Comparison of ENCODE assay signal across 20 cellular contexts in the genomic region with DNA sequence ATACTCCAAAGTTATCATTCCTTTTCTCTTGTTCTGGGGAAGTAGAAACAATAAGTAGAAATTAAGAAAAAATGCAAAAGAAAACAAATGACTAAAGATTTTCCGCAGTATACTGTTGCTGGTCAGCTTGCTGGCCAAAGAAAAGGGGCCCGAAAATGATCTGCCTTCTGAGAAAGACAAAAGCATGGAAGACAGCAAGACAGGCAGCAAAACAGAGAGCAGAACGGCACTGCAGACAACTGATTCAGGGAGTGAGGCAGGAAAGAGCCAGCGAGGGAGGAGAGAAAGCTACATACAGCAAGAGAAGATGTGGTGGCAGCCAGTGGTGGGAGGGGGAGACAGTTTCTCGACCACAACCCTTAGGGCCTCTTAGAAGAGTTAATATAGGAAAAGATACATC. TPM values are rescaled to one million over a fixed set of nuclear protein-coding genes. Genes with fewer than 3 reads are reported as not detected.
DNase-seq lines count a peak whose midpoint lies in the region; ATAC-seq, FAIRE-seq and TF ChIP-seq lines count a peak whose summit lies in the region.
"Had no signal": no experiment of that assay in that cellular context is flagged by ENCODE, and none has a peak within 500 bp of the region (broad histone marks: within the 10 kb centered on the region; RNA-seq: fewer than 3 reads in every experiment).

No MANE protein-coding gene starts in this region.

- 0 out of 2 replicates have a peak, but pooled peaks cover 3% of the 10 kb centered on the region for H3K4me1 ChIP-seq in HEK293 (ENCODE audit: control insufficient read depth, insufficient read depth, low read length)
- peaks cover 5% of the 10 kb centered on the region for H3K4me1 ChIP-seq in osteoblast (ENCODE audit: insufficient read depth, low read length)
- H3K4me1 ChIP-seq in pancreas: peaks cover 0 to 5% (median 4%) of the 10 kb centered on the region in 3 donors
- H3K4me1 ChIP-seq in Caco-2: peaks cover 38% of the 10 kb centered on the region

- H3K27me3 ChIP-seq in osteoblast (ENCODE audit: insufficient read depth, low read length): no peaks in the 10 kb centered on the region
- H3K27me3 ChIP-seq in pancreas: no peaks in the 10 kb centered on the region
- no peaks in the 10 kb centered on the region for H3K27me3 ChIP-seq in Caco-2 (replicated peaks; ENCODE audit: control insufficient read depth, insufficient read depth, low read length)
- H3K27me3 ChIP-seq: Peyer's patch had no signal

- no peak overlapping the region for H3K4me2 ChIP-seq in osteoblast (ENCODE audit: insufficient read depth, low read length)

- H3K27ac ChIP-seq in HEK293 (ENCODE audit: extremely low read depth, low read depth, low read length) (no peak overlapping the region), osteoblast (ENCODE audit: low read depth, low read length) (no peak overlapping the region), pancreas (no peak overlapping the region)
- H3K27ac ChIP-seq: Peyer's patch had no signal

- no peaks in the 10 kb centered on the region for H3K27me3 Mint-ChIP-seq in activated CD8-positive, alpha-beta T cell treated with anti-CD3 and anti-CD28 coated beads for 36 hours
- no peaks in the 10 kb centered on the region for H3K27me3 Mint-ChIP-seq in activated CD8-positive, alpha-beta T cell treated with anti-CD3 and anti-CD28 coated beads, Interleukin-2, amount 10 ng/mL, durations not matched to agents 7 days and 5 days (ENCODE audit: low read depth)
- H3K27me3 Mint-ChIP-seq in Caco-2 (ENCODE audit: insufficient read depth, unreplicated experiment): no peaks in the 10 kb centered on the region

- no peak for TF ChIP-seq CTCF in activated CD8-positive, alpha-beta T cell treated with anti-CD3 and anti-CD28 coated beads for 36 hours (IDR thresholded peaks at IDR 0.05)
- TF ChIP-seq CTCF in HEK293 (tag by site-specific recombination; IDR thresholded peaks at IDR 0.05) (no peak), osteoblast (IDR thresholded peaks at IDR 0.05; ENCODE audit: extremely low read depth, low read depth, low read length) (no peak), pancreas (IDR thresholded peaks at IDR 0.05) (no peak), Caco-2 (IDR thresholded peaks at IDR 0.05; ENCODE audit: insufficient read depth in 1 of 2, low read depth in 1 of 2, low read length in 1 of 2, severe bottlenecking in 1 of 2, unreplicated experiment in 1 of 2) (no peak)

- no TSS peak for BruUV-seq in Caco-2 (replicated peaks; lab: Mats Ljungman, UMichigan)

- intact Hi-C loops in activated CD8-positive, alpha-beta T cell treated with anti-CD3 and anti-CD28 coated beads for 36 hours (cut with micrococcal nuclease): no loop called here
- intact Hi-C loops in pancreas (cut with DNase I) (no loop called here), Caco-2 (cut with micrococcal nuclease; ENCODE audit: unreplicated experiment) (no loop called here)

- no peaks in the 10 kb centered on the region for H3K9me3 Mint-ChIP-seq in activated CD8-positive, alpha-beta T cell treated with anti-CD3 and anti-CD28 coated beads for 36 hours
- no peaks in the 10 kb centered on the region for H3K9me3 Mint-ChIP-seq in activated CD8-positive, alpha-beta T cell treated with anti-CD3 and anti-CD28 coated beads, Interleukin-2, amount 10 ng/mL, durations not matched to agents 7 days and 5 days (ENCODE audit: insufficient read depth)
- no peaks in the 10 kb centered on the region for H3K9me3 Mint-ChIP-seq in Caco-2 (ENCODE audit: unreplicated experiment)

- H3K4me3 ChIP-seq in HEK293 (ENCODE audit: low read depth, low read length): no peak overlapping the region
- no peak overlapping the region for H3K4me3 ChIP-seq in osteoblast (ENCODE audit: insufficient read depth, low read length)
- no peak overlapping the region for H3K4me3 ChIP-seq in pancreas
- H3K4me3 ChIP-seq in Caco-2 (ENCODE audit: low read depth, low read length): no peak overlapping the region
- H3K4me3 ChIP-seq: Peyer's patch had no signal

- no peaks in the 10 kb centered on the region for H4K20me1 ChIP-seq in osteoblast (ENCODE audit: insufficient read depth, low read length)

- H3K36me3 Mint-ChIP-seq in activated CD8-positive, alpha-beta T cell treated with anti-CD3 and anti-CD28 coated beads for 36 hours (ENCODE audit: low read depth): peaks cover 11% of the 10 kb centered on the region
- H3K36me3 Mint-ChIP-seq in activated CD8-positive, alpha-beta T cell treated with anti-CD3 and anti-CD28 coated beads, Interleukin-2, amount 10 ng/mL, durations not matched to agents 7 days and 5 days (ENCODE audit: low read depth): peaks cover 9% of the 10 kb centered on the region
- no peaks in the 10 kb centered on the region for H3K36me3 Mint-ChIP-seq in Caco-2 (ENCODE audit: insufficient read depth, unreplicated experiment)
- H3K36me3 Mint-ChIP-seq: CD14-positive monocyte had no signal

- H3K9me3 ChIP-seq in HEK293 (ENCODE audit: control insufficient read depth, insufficient read depth, low read depth, low read length) (no peaks in the 10 kb centered on the region), osteoblast (ENCODE audit: low read depth, low read length) (no peaks in the 10 kb centered on the region), pancreas (no peaks in the 10 kb centered on the region), Caco-2 (no peaks in the 10 kb centered on the region)
- H3K9me3 ChIP-seq: Peyer's patch had no signal

- H3K36me3 ChIP-seq in HEK293 (ENCODE audit: control insufficient read depth in 2 of 2, insufficient read depth in 1 of 2, low read length in 2 of 2): no peaks in the 10 kb centered on the region
- no peaks in the 10 kb centered on the region for H3K36me3 ChIP-seq in osteoblast (ENCODE audit: insufficient read depth, low read length)
- H3K36me3 ChIP-seq in pancreas: no peaks in the 10 kb centered on the region
- H3K36me3 ChIP-seq in Caco-2 (ENCODE audit: control insufficient read depth, insufficient read depth, low read length): no peaks in the 10 kb centered on the region
- H3K36me3 ChIP-seq: Peyer's patch had no signal

- FAIRE-seq in pancreas (lab: Jason Lieb, UNC): no peak
- FAIRE-seq: H1 had no signal

- POLR2A ChIA-PET in activated CD8-positive, alpha-beta T cell treated with anti-CD3 and anti-CD28 coated beads for 36 hours (lab: Charles Lee): no interaction called here
- POLR2A ChIA-PET in activated CD8-positive, alpha-beta T cell treated with anti-CD3 and anti-CD28 coated beads, Interleukin-2, amount 10 ng/mL, durations not matched to agents 7 days and 5 days (lab: Charles Lee): no interaction called here
- POLR2A ChIA-PET in HEK293 (lab: Yijun Ruan, JAX) (no interaction called here), Caco-2 (lab: Charles Lee) (no interaction called here)

- WGBS in pancreas, 2 donors: 85 to 96% methylated on average over 5 of the region's 5 CpGs

- ATAC-seq in activated CD8-positive, alpha-beta T cell treated with anti-CD3 and anti-CD28 coated beads for 36 hours: peak; percentile 25
- ATAC-seq in activated CD8-positive, alpha-beta T cell treated with anti-CD3 and anti-CD28 coated beads, Interleukin-2, amount 10 ng/mL, durations not matched to agents 7 days and 5 days: no peak
- ATAC-seq in pancreas: no peak
- ATAC-seq: Right ventricle myocardium inferior had no signal

- H2AFZ ChIP-seq in osteoblast (ENCODE audit: low read length): peak overlapping the region; percentile 59

- no peaks in the 10 kb centered on the region for H3K79me2 ChIP-seq in osteoblast (ENCODE audit: insufficient read depth, low read length)

- CTCF ChIA-PET in activated CD8-positive, alpha-beta T cell treated with anti-CD3 and anti-CD28 coated beads for 36 hours (lab: Charles Lee): interaction anchor here (0.8 to 1.7 kb wide), 2 partner anchors 17 to 140 kb away, joined by 3 read pairs; no protein-coding TSS in a partner anchor
- CTCF ChIA-PET in activated CD8-positive, alpha-beta T cell treated with anti-CD3 and anti-CD28 coated beads, Interleukin-2, amount 10 ng/mL, durations not matched to agents 7 days and 5 days (lab: Charles Lee): no interaction called here
- CTCF ChIA-PET in HEK293 (lab: Yijun Ruan, JAX): no interaction called here
- CTCF ChIA-PET in Caco-2 (lab: Charles Lee): no interaction called here

- no peak overlapping the region for H3K4me3 Mint-ChIP-seq in activated CD8-positive, alpha-beta T cell treated with anti-CD3 and anti-CD28 coated beads for 36 hours
- H3K4me3 Mint-ChIP-seq in activated CD8-positive, alpha-beta T cell treated with anti-CD3 and anti-CD28 coated beads, Interleukin-2, amount 10 ng/mL, durations not matched to agents 7 days and 5 days: no peak overlapping the region
- no peak overlapping the region for H3K4me3 Mint-ChIP-seq in Caco-2 (ENCODE audit: unreplicated experiment)
- H3K4me3 Mint-ChIP-seq: CD14-positive monocyte had no signal

- H3K27ac Mint-ChIP-seq in activated CD8-positive, alpha-beta T cell treated with anti-CD3 and anti-CD28 coated beads for 36 hours: peak overlapping the region; percentile 9
- H3K27ac Mint-ChIP-seq in activated CD8-positive, alpha-beta T cell treated with anti-CD3 and anti-CD28 coated beads, Interleukin-2, amount 10 ng/mL, durations not matched to agents 7 days and 5 days: no peak overlapping the region
- no peak overlapping the region for H3K27ac Mint-ChIP-seq in Caco-2 (ENCODE audit: unreplicated experiment)
- H3K27ac Mint-ChIP-seq: CD14-positive monocyte had no signal

- H3K4me1 Mint-ChIP-seq in activated CD8-positive, alpha-beta T cell treated with anti-CD3 and anti-CD28 coated beads for 36 hours (ENCODE audit: low read depth): peaks cover 78% of the 10 kb centered on the region
- H3K4me1 Mint-ChIP-seq in activated CD8-positive, alpha-beta T cell treated with anti-CD3 and anti-CD28 coated beads, Interleukin-2, amount 10 ng/mL, durations not matched to agents 7 days and 5 days (ENCODE audit: low read depth): peaks cover 40% of the 10 kb centered on the region
- peaks cover 43% of the 10 kb centered on the region for H3K4me1 Mint-ChIP-seq in Caco-2 (ENCODE audit: low read depth, unreplicated experiment)

- DNase-seq in activated CD8-positive, alpha-beta T cell treated with anti-CD3 and anti-CD28 coated beads for 36 hours: peak; percentile 42
- no peak for DNase-seq in activated CD8-positive, alpha-beta T cell treated with anti-CD3 and anti-CD28 coated beads, Interleukin-2, amount 10 ng/mL, durations not matched to agents 7 days and 5 days
- DNase-seq in dermis blood vessel endothelial cell (peak; percentile 45), osteoblast (ENCODE audit: insufficient read length, low spot score, missing footprints) (peak; percentile 67), pancreas (no peak), RKO (ENCODE audit: low spot score) (no peak), Caco-2 (no peak)
- DNase-seq: 8988T; Calu3; DMS53; KBM-7; NCI-H1105 treated with DMSO at 0.1 percent for 48 hours; NCI-H1694; NCI-H748 treated with DMSO at 0.1 percent for 48 hours; NK-92 treated with Interleukin-12 subunit alpha and Interleukin-12 subunit beta, amount 100 ng/mL, for 24 hours; Peyer's patch had no signal

RNA-seq across cellular contexts. Expression of gene DOCK9, which starts 5.3 kb away (rescaled TPM):
- total RNA-seq in activated CD8-positive, alpha-beta T cell treated with anti-CD3 and anti-CD28 coated beads for 36 hours: 10 to 100 TPM; 33.4 to 36.9 TPM
- total RNA-seq in activated CD8-positive, alpha-beta T cell treated with anti-CD3 and anti-CD28 coated beads, Interleukin-2, amount 10 ng/mL, durations not matched to agents 7 days and 5 days: 100 to 1,000 TPM in 1 of 2 experiments, 10 to 100 TPM in 1; 92.4 to 100 TPM
- total RNA-seq in dermis blood vessel endothelial cell (556 and 666 TPM in 2 replicates), osteoblast (29.8 and 44.5 TPM in 2 replicates), pancreas (10 to 100 TPM; 14.2 to 26.3 (median 17.8) TPM), Caco-2 (2022) (219 and 260 TPM in 2 replicates)
- polyA plus RNA-seq in pancreas: 10 to 100 TPM in 1 of 2 donors, 1 to 10 TPM in 1; 7.5 to 15.5 TPM
- polyA plus RNA-seq: CD14-positive monocyte had no signal

Comparison
In these comparisons a context has a peak if more than half of its experiments do, and no peak if none do; other contexts are left out.
1. DNase-seq: peak in activated CD8-positive, alpha-beta T cell treated with anti-CD3 and anti-CD28 coated beads for 36 hours (single experiment), dermis blood vessel endothelial cell (single experiment) and osteoblast (single experiment); none in activated CD8-positive, alpha-beta T cell treated with anti-CD3 and anti-CD28 coated beads, Interleukin-2, amount 10 ng/mL, durations not matched to agents 7 days and 5 days (single experiment), pancreas (0 of 6), RKO (single experiment) and Caco-2 (0 of 2).